Comparison of ENCODE assay signal across 39 cellular contexts in genomic region chr4:106810122-106810521, GRCh38.
"Had no signal": no experiment of that assay in that cellular context is flagged by ENCODE, and none has a peak within 500 bp of the region (broad histone marks: within the 10 kb centered on the region; RNA-seq: fewer than 3 reads in every experiment).

No MANE protein-coding gene starts in this region.

- H3K4me1 ChIP-seq: adrenal gland, ascending aorta, breast epithelium, colonic mucosa, esophagus muscularis mucosa, gastroesophageal sphincter, heart right ventricle had no signal

- ATAC-seq: activated CD4-positive, CD25-positive, alpha-beta regulatory T cell treated with anti-CD3 and anti-CD28 coated beads, Interleukin-2, amount 50 U/mL, for 24 hours; activated CD8-positive, alpha-beta memory T cell treated with anti-CD3 and anti-CD28 coated beads, Interleukin-2, amount 10 ng/mL, durations not matched to agents 7 days and 5 days; activated CD8-positive, alpha-beta T cell treated with anti-CD3 and anti-CD28 coated beads, Interleukin-2, amount 10 ng/mL, durations not matched to agents 7 days and 5 days; activated naive CD8-positive, alpha-beta T cell treated with anti-CD3 and anti-CD28 coated beads, Interleukin-2, amount 50 U/mL, for 24 hours; gastroesophageal sphincter; heart right ventricle; T-cell had no signal

- H3K4me3 ChIP-seq: adrenal gland, ascending aorta, breast epithelium, cardiac muscle cell, colonic mucosa, dorsolateral prefrontal cortex, esophagus muscularis mucosa, gastroesophageal sphincter, heart right ventricle had no signal

- H3K27me3 Mint-ChIP-seq: activated B cell treated with CpG ODN at 0.5 μM for 24 hours; activated CD8-positive, alpha-beta memory T cell treated with anti-CD3 and anti-CD28 coated beads, Interleukin-2, amount 10 ng/mL, durations not matched to agents 7 days and 5 days; activated naive CD4-positive, alpha-beta T cell treated with anti-CD3 and anti-CD28 coated beads, Interleukin-2, amount 50 U/mL, for 24 hours; activated naive CD8-positive, alpha-beta T cell treated with anti-CD3 and anti-CD28 coated beads for 36 hours; activated naive CD8-positive, alpha-beta T cell treated with anti-CD3 and anti-CD28 coated beads, Interleukin-2, amount 50 U/mL, for 24 hours; brain; T-cell had no signal

- H3K36me3 ChIP-seq: adrenal gland, ascending aorta, breast epithelium, cardiac muscle cell, colonic mucosa, esophagus muscularis mucosa, gastroesophageal sphincter, heart right ventricle, WERI-Rb-1 had no signal

- H3K27ac Mint-ChIP-seq: activated B cell treated with CpG ODN at 0.5 μM for 24 hours; activated CD8-positive, alpha-beta memory T cell treated with anti-CD3 and anti-CD28 coated beads, Interleukin-2, amount 10 ng/mL, durations not matched to agents 7 days and 5 days; activated CD8-positive, alpha-beta T cell treated with anti-CD3 and anti-CD28 coated beads, Interleukin-2, amount 10 ng/mL, durations not matched to agents 7 days and 5 days; activated naive CD4-positive, alpha-beta T cell treated with anti-CD3 and anti-CD28 coated beads for 36 hours; activated naive CD4-positive, alpha-beta T cell treated with anti-CD3 and anti-CD28 coated beads, Interleukin-2, amount 50 U/mL, for 24 hours; activated naive CD8-positive, alpha-beta T cell treated with anti-CD3 and anti-CD28 coated beads for 36 hours; activated naive CD8-positive, alpha-beta T cell treated with anti-CD3 and anti-CD28 coated beads, Interleukin-2, amount 50 U/mL, for 24 hours; activated T-helper 1 cell treated with anti-CD3 and anti-CD28 coated beads, Interleukin-12 subunit alpha, Interleukin-12 subunit beta, Interleukin-2, Interleukin-4 antibody, amounts not matched to agents 30 ng/mL and 10 ng/mL and 1 ng/mL, durations not matched to agents 14 hours and 24 hours and 36 hours; activated T-helper 2 cell treated with anti-CD3 and anti-CD28 coated beads, Interferon-gamma antibody, Interleukin-2, Interleukin-4, amounts not matched to agents 10 μg/mL and 5 μg/mL and 100 μg/mL, durations not matched to agents 14 hours and 24 hours and 36 hours; brain; dendritic cell treated with granulocyte-macrophage colony-stimulating factor and Interleukin-4, amounts not matched to agents 40 ng/mL and 50 ng/mL, for 4 days; endodermal cell; T-cell; T-helper 1 cell treated with Interleukin-12 subunit alpha and Interleukin-12 subunit beta and Interleukin-4 antibody, amounts not matched to agents 30 μg/mL and 1 μg/mL, for 36 hours; T-helper 2 cell treated with Interferon-gamma antibody and Interleukin-4, amounts not matched to agents 5 μg/mL and 100 μg/mL, for 36 hours had no signal

- H3K4me1 Mint-ChIP-seq: activated B cell treated with CpG ODN at 0.5 μM for 24 hours; activated CD8-positive, alpha-beta memory T cell treated with anti-CD3 and anti-CD28 coated beads, Interleukin-2, amount 10 ng/mL, durations not matched to agents 7 days and 5 days; activated naive CD4-positive, alpha-beta T cell treated with anti-CD3 and anti-CD28 coated beads, Interleukin-2, amount 50 U/mL, for 24 hours; activated naive CD8-positive, alpha-beta T cell treated with anti-CD3 and anti-CD28 coated beads for 36 hours; activated naive CD8-positive, alpha-beta T cell treated with anti-CD3 and anti-CD28 coated beads, Interleukin-2, amount 50 U/mL, for 24 hours; brain; T-cell had no signal

- H3K27ac ChIP-seq: adrenal gland, ascending aorta, breast epithelium, cardiac muscle cell, colonic mucosa, dorsolateral prefrontal cortex, esophagus muscularis mucosa, gastroesophageal sphincter, heart right ventricle, WERI-Rb-1 had no signal

- H3K9me3 Mint-ChIP-seq: activated B cell treated with CpG ODN at 0.5 μM for 24 hours; activated naive CD4-positive, alpha-beta T cell treated with anti-CD3 and anti-CD28 coated beads for 36 hours; activated naive CD4-positive, alpha-beta T cell treated with anti-CD3 and anti-CD28 coated beads, Interleukin-2, amount 50 U/mL, for 24 hours; activated naive CD8-positive, alpha-beta T cell treated with anti-CD3 and anti-CD28 coated beads, Interleukin-2, amount 50 U/mL, for 24 hours; activated T-helper 1 cell treated with anti-CD3 and anti-CD28 coated beads, Interleukin-12 subunit alpha, Interleukin-12 subunit beta, Interleukin-2, Interleukin-4 antibody, amounts not matched to agents 30 ng/mL and 10 ng/mL and 1 ng/mL, durations not matched to agents 14 hours and 24 hours and 36 hours; activated T-helper 2 cell treated with anti-CD3 and anti-CD28 coated beads, Interferon-gamma antibody, Interleukin-2, Interleukin-4, amounts not matched to agents 10 μg/mL and 5 μg/mL and 100 μg/mL, durations not matched to agents 14 hours and 24 hours and 36 hours; brain; dendritic cell treated with granulocyte-macrophage colony-stimulating factor and Interleukin-4, amounts not matched to agents 40 ng/mL and 50 ng/mL, for 4 days; T-helper 1 cell treated with Interleukin-12 subunit alpha and Interleukin-12 subunit beta and Interleukin-4 antibody, amounts not matched to agents 30 μg/mL and 1 μg/mL, for 36 hours; T-helper 2 cell treated with Interferon-gamma antibody and Interleukin-4, amounts not matched to agents 5 μg/mL and 100 μg/mL, for 36 hours had no signal

- H3K9me3 ChIP-seq: adrenal gland, ascending aorta, breast epithelium, colonic mucosa, esophagus muscularis mucosa, gastroesophageal sphincter, heart right ventricle had no signal

- H3K27me3 ChIP-seq: adrenal gland, ascending aorta, breast epithelium, cardiac muscle cell, colonic mucosa, esophagus muscularis mucosa, gastroesophageal sphincter, heart right ventricle had no signal

- DNase-seq: activated B cell treated with CpG ODN at 0.5 μM for 24 hours; activated CD4-positive, alpha-beta T cell treated with anti-CD3 and anti-CD28 coated beads for 48 hours; activated CD4-positive, alpha-beta T cell treated with anti-CD3 and anti-CD28 coated beads, Interleukin-2, amount 50 U/mL, for 1 hour; activated CD4-positive, alpha-beta T cell treated with anti-CD3 and anti-CD28 coated beads, Interleukin-2, amount 50 U/mL, for 48 hours; activated CD8-positive, alpha-beta memory T cell treated with anti-CD3 and anti-CD28 coated beads, Interleukin-2, amount 10 ng/mL, durations not matched to agents 7 days and 5 days; activated CD8-positive, alpha-beta memory T cell treated with anti-CD3 and anti-CD28 coated beads, Interleukin-2, amount 50 U/mL, for 4 hours; activated CD8-positive, alpha-beta T cell treated with anti-CD3 and anti-CD28 coated beads, Interleukin-2, amount 10 ng/mL, durations not matched to agents 7 days and 5 days; activated effector memory CD4-positive, alpha-beta T cell treated with anti-CD3 and anti-CD28 coated beads, Interleukin-2, amount 50 U/mL, for 16 hours; activated naive CD4-positive, alpha-beta T cell treated with anti-CD3 and anti-CD28 coated beads for 36 hours; activated naive CD8-positive, alpha-beta T cell treated with anti-CD3 and anti-CD28 coated beads for 36 hours; activated naive CD8-positive, alpha-beta T cell treated with anti-CD3 and anti-CD28 coated beads, Interleukin-2, amount 50 U/mL, for 24 hours; activated T-cell treated with anti-CD3 and anti-CD28 coated beads, Interleukin-2, amount 50 U/mL, for 1 hour; activated T-cell treated with anti-CD3 and anti-CD28 coated beads, Interleukin-2, amount 50 U/mL, for 48 hours; adrenal gland; central memory CD4-positive, alpha-beta T cell; cerebellar nuclear complex; colonic mucosa; dorsolateral prefrontal cortex; effector memory CD4-positive, alpha-beta T cell; endodermal cell; erythroblast; foreskin melanocyte; heart right ventricle; T-cell; T1000; WERI-Rb-1 had no signal

- H3K4me3 Mint-ChIP-seq: activated B cell treated with CpG ODN at 0.5 μM for 24 hours; activated CD8-positive, alpha-beta memory T cell treated with anti-CD3 and anti-CD28 coated beads, Interleukin-2, amount 10 ng/mL, durations not matched to agents 7 days and 5 days; activated CD8-positive, alpha-beta T cell treated with anti-CD3 and anti-CD28 coated beads, Interleukin-2, amount 10 ng/mL, durations not matched to agents 7 days and 5 days; activated naive CD4-positive, alpha-beta T cell treated with anti-CD3 and anti-CD28 coated beads for 36 hours; activated naive CD4-positive, alpha-beta T cell treated with anti-CD3 and anti-CD28 coated beads, Interleukin-2, amount 50 U/mL, for 24 hours; activated naive CD8-positive, alpha-beta T cell treated with anti-CD3 and anti-CD28 coated beads for 36 hours; activated naive CD8-positive, alpha-beta T cell treated with anti-CD3 and anti-CD28 coated beads, Interleukin-2, amount 50 U/mL, for 24 hours; activated T-helper 1 cell treated with anti-CD3 and anti-CD28 coated beads, Interleukin-12 subunit alpha, Interleukin-12 subunit beta, Interleukin-2, Interleukin-4 antibody, amounts not matched to agents 30 ng/mL and 10 ng/mL and 1 ng/mL, durations not matched to agents 14 hours and 24 hours and 36 hours; brain; dendritic cell treated with granulocyte-macrophage colony-stimulating factor and Interleukin-4, amounts not matched to agents 40 ng/mL and 50 ng/mL, for 4 days; endodermal cell; T-cell; T-helper 1 cell treated with Interleukin-12 subunit alpha and Interleukin-12 subunit beta and Interleukin-4 antibody, amounts not matched to agents 30 μg/mL and 1 μg/mL, for 36 hours; T-helper 2 cell treated with Interferon-gamma antibody and Interleukin-4, amounts not matched to agents 5 μg/mL and 100 μg/mL, for 36 hours had no signal
